Comparison of ENCODE assay signal across 8 cellular contexts in genomic region chr5:102578362-102578761, GRCh38.
"Had no signal": no experiment of that assay in that cellular context is flagged by ENCODE, and none has a peak within 500 bp of the region (broad histone marks: within the 10 kb centered on the region; RNA-seq: fewer than 3 reads in every experiment).

No MANE protein-coding gene starts in this region.

- H2AFZ ChIP-seq: GM23248, GM23338 had no signal

- H3K9me3 ChIP-seq: HAP-1 had no signal

- H3K4me3 ChIP-seq: GM23248, GM23338, HAP-1 had no signal

- DNase-seq: GM23248, GOT3, H7, H9, HCEC 1CT, HFFc6 had no signal

- H3K36me3 ChIP-seq: HAP-1 had no signal

- H3K9ac ChIP-seq: GM23248 had no signal

- H3K4me2 ChIP-seq: GM23338 had no signal

- H3K27ac ChIP-seq: GM23248 had no signal
